1 cellular context compared by ENCODE assay signal in genomic region chr4:152735302-152735917, GRCh38.
TF ChIP-seq lines count a peak whose summit lies in the region.

No MANE protein-coding gene starts in this region.

TF ChIP-seq in WTC11, 78 proteins besides CTCF, POLR2A, EP300 and RAD21 (continued from another document):
- TF ChIP-seq USF1 (CRISPR knock-in tag; IDR thresholded peaks at IDR 0.05) (no peak), TEAD4 (CRISPR knock-in tag; IDR thresholded peaks at IDR 0.05) (no peak), ZNF425 (CRISPR knock-in tag; conservative IDR thresholded peaks at IDR 0.05) (no peak)
